ENCODE assay signal across 8 cellular contexts in genomic region chr16:31868701-31869167, GRCh38. TPM values are rescaled to one million over a fixed set of nuclear protein-coding genes. Genes with fewer than 3 reads are reported as not detected.
DNase-seq lines count a peak whose midpoint lies in the region; ATAC-seq and TF ChIP-seq lines count a peak whose summit lies in the region.

No MANE protein-coding gene starts in this region.

- peak overlapping the region; percentile 25 for H3K4me3 Mint-ChIP-seq in natural killer cell
- peak overlapping the region; percentile 52 to 77 for H3K4me3 Mint-ChIP-seq in stimulated activated naive B cell treated with anti-CD40 and anti-IgM and Interleukin-4, amounts not matched to agents 10 μg/mL and 1 μg/mL and 100 μg/mL, for 72 hours

- intact Hi-C loops in natural killer cell (cut with micrococcal nuclease) = loop anchor here (2.0 to 10.0 kb wide), 3 partner anchors 156 to 1024 kb away; partner anchors contain the start of gene HSD3B7

- peak overlapping the region; percentile 57 to 74 for H3K27ac Mint-ChIP-seq in natural killer cell
- H3K27ac Mint-ChIP-seq in stimulated activated naive B cell treated with anti-CD40 and anti-IgM and Interleukin-4, amounts not matched to agents 10 μg/mL and 1 μg/mL and 100 μg/mL, for 72 hours = peak overlapping the region; percentile 37

- H3K36me3 Mint-ChIP-seq in natural killer cell = no peaks in the 10 kb centered on the region
- H3K36me3 Mint-ChIP-seq in stimulated activated naive B cell treated with anti-CD40 and anti-IgM and Interleukin-4, amounts not matched to agents 10 μg/mL and 1 μg/mL and 100 μg/mL, for 72 hours = no peaks in the 10 kb centered on the region

- TF ChIP-seq POLR2A in GM18505 (IDR thresholded peaks at IDR 0.05; ENCODE audit: borderline replicate concordance, extremely low read depth, insufficient read depth, insufficient read length) (no peak), erythroblast (IDR thresholded peaks at IDR 0.05; ENCODE audit: low read length) (no peak)

- DNase-seq in ACHN = peak; percentile 81
- DNase-seq in HUDEP-2 (lab: John Stamatoyannopoulos, UW; ENCODE audit: unreplicated experiment in 76 of 76) = peak in 60 of 76 experiments; percentile 12 to 76 (median 52)
- DNase-seq in OCI-M1 (lab: John Stamatoyannopoulos, UW) = peak; percentile 93
- DNase-seq in activated T-cell treated with anti-CD3 and anti-CD28 coated beads for 24 hours (ENCODE audit: low read depth) = peak; percentile 78
- peak; percentile 73 to 87 for DNase-seq in erythroblast (lab: John Stamatoyannopoulos, UW)
- peak; percentile 75 for DNase-seq in natural killer cell
- DNase-seq in stimulated activated naive B cell treated with anti-CD40 and anti-IgM and Interleukin-4, amounts not matched to agents 10 μg/mL and 1 μg/mL and 100 μg/mL, for 72 hours = peak; percentile 63

- H3K9me3 Mint-ChIP-seq in natural killer cell = no peaks in the 10 kb centered on the region
- H3K9me3 Mint-ChIP-seq in stimulated activated naive B cell treated with anti-CD40 and anti-IgM and Interleukin-4, amounts not matched to agents 10 μg/mL and 1 μg/mL and 100 μg/mL, for 72 hours = peaks cover 0 to 2% of the 10 kb centered on the region in 2 donors

- ATAC-seq in GM18505 (IDR thresholded peaks at IDR 0.05; ENCODE audit: unreplicated experiment) (peak; percentile 31), natural killer cell (peak; percentile 40 to 49 (median 45))
- ATAC-seq in stimulated activated naive B cell treated with anti-CD40 and anti-IgM and Interleukin-4, amounts not matched to agents 10 μg/mL and 1 μg/mL and 100 μg/mL, for 72 hours (replicated peaks) = peak; percentile 35 to 49

- peaks cover 19 to 23% of the 10 kb centered on the region in 2 donors for H3K4me1 Mint-ChIP-seq in natural killer cell
- peaks cover 35 to 37% of the 10 kb centered on the region in 2 donors for H3K4me1 Mint-ChIP-seq in stimulated activated naive B cell treated with anti-CD40 and anti-IgM and Interleukin-4, amounts not matched to agents 10 μg/mL and 1 μg/mL and 100 μg/mL, for 72 hours

- peak; percentile 93 for TF ChIP-seq CTCF in natural killer cell (IDR thresholded peaks at IDR 0.05)

- H3K27me3 Mint-ChIP-seq in natural killer cell (ENCODE audit: low read depth in 2 of 2) = peaks cover 0 to 2% of the 10 kb centered on the region in 2 donors
- peaks cover 4 to 10% of the 10 kb centered on the region in 2 donors for H3K27me3 Mint-ChIP-seq in stimulated activated naive B cell treated with anti-CD40 and anti-IgM and Interleukin-4, amounts not matched to agents 10 μg/mL and 1 μg/mL and 100 μg/mL, for 72 hours

- in situ Hi-C loops in ACHN (cut with HindIII; ENCODE audit: low pct_ligation_motif_present, low pct_unique_long_range_greater_than_20kb, low sequenced_read_pairs) = no loop called here

RNA-seq across cellular contexts. Expression of gene ZNF267, which starts 4.9 kb away (rescaled TPM):
- 10 to 100 TPM; 45.0 to 56.6 (median 52.8) TPM for total RNA-seq in natural killer cell

Comparison
In these comparisons a context has a peak if more than half of its experiments do, and no peak if none do; other contexts are left out.
1. Peak in every context shown above with its lines: DNase-seq and ATAC-seq.